ENCODE assay signal across 7 cellular contexts in genomic region chr10:84117204-84117603, GRCh38. TPM values are rescaled to one million over a fixed set of nuclear protein-coding genes. Genes with fewer than 3 reads are reported as not detected.
"Had no signal": no experiment of that assay in that cellular context is flagged by ENCODE, and none has a peak within 500 bp of the region (broad histone marks: within the 10 kb centered on the region; RNA-seq: fewer than 3 reads in every experiment).

No MANE protein-coding gene starts in this region.

RNA-seq across cellular contexts. Expression of gene GPR15LG, which starts 56.4 kb away (rescaled TPM):
- total RNA-seq: HT-29, LHCN-M2, MCF 10A, PC-9, Right ventricle myocardium inferior, RPMI7951, SJCRH30 had no signal
